Comparison of ENCODE assay signal across 19 cellular contexts in genomic region chr6:79676785-79677736, GRCh38. TPM values are rescaled to one million over a fixed set of nuclear protein-coding genes. Genes with fewer than 3 reads are reported as not detected.
A peak's percentile ranks its signal among the peaks of the same experiment; 100 is the strongest.
DNase-seq lines count a peak whose midpoint lies in the region; ATAC-seq, FAIRE-seq and TF ChIP-seq lines count a peak whose summit lies in the region.
"Had no signal": no experiment of that assay in that cellular context is flagged by ENCODE, and none has a peak within 500 bp of the region (broad histone marks: within the 10 kb centered on the region; RNA-seq: fewer than 3 reads in every experiment).

No MANE protein-coding gene starts in this region.

- H3K4me1 Mint-ChIP-seq in progenitor cell of endocrine pancreas (ENCODE audit: low read depth): peaks cover 24% of the 10 kb centered on the region
- H3K4me1 Mint-ChIP-seq in naive thymus-derived CD8-positive, alpha-beta T cell: peaks cover 8 to 28% (median 21%) of the 10 kb centered on the region in 4 donors

- H3K27ac Mint-ChIP-seq in progenitor cell of endocrine pancreas: peak overlapping the region; percentile 22
- H3K27ac Mint-ChIP-seq in naive thymus-derived CD8-positive, alpha-beta T cell: peak overlapping the region in 1 of 10 donors; percentile 50
- H3K27ac Mint-ChIP-seq: CD8-positive, alpha-beta T cell had no signal

- no peaks in the 10 kb centered on the region for H3K79me2 ChIP-seq in GM23248 (ENCODE audit: insufficient read depth)

- H3F3A ChIP-seq in GM23248 (ENCODE audit: insufficient read depth): no peaks in the 10 kb centered on the region

- intact Hi-C loops in right lobe of liver (cut with DNase I) (no loop called here), kidney (cut with DNase I) (no loop called here)

- no peak for TF ChIP-seq POLR2A in right lobe of liver (IDR thresholded peaks at IDR 0.05)

- no peak overlapping the region for H3K4me2 ChIP-seq in GM23248 (ENCODE audit: unreplicated experiment)
- H3K4me2 ChIP-seq: BLaER1 treated with 17β-estradiol and CSF1 and Interleukin-3, amounts not matched to agents 10 nM and 100 nM had no signal

- no peaks in the 10 kb centered on the region for H4K20me1 ChIP-seq in GM23248 (ENCODE audit: insufficient read depth)
- H4K20me1 ChIP-seq: BLaER1 treated with 17β-estradiol and CSF1 and Interleukin-3, amounts not matched to agents 10 nM and 100 nM had no signal

- TF ChIP-seq CTCF in right lobe of liver (IDR thresholded peaks at IDR 0.05) (no peak), progenitor cell of endocrine pancreas (IDR thresholded peaks at IDR 0.05; ENCODE audit: unreplicated experiment) (no peak), kidney (IDR thresholded peaks at IDR 0.05; ENCODE audit: borderline replicate concordance, extremely low read depth, insufficient read depth) (no peak)

- H3K9me2 ChIP-seq in GM23248 (ENCODE audit: insufficient read depth): no peaks in the 10 kb centered on the region

- ATAC-seq in right lobe of liver: peak; percentile 83 to 91 (median 86)
- ATAC-seq in naive thymus-derived CD8-positive, alpha-beta T cell: no peak
- no peak for ATAC-seq in HG02623 (IDR thresholded peaks at IDR 0.05; ENCODE audit: unreplicated experiment)
- ATAC-seq: CD8-positive, alpha-beta T cell had no signal

- H3K27ac ChIP-seq in GM23248 (no peak overlapping the region), right lobe of liver (peak overlapping the region in 1 of 3 donors; percentile 42), kidney (ENCODE audit: low read depth in 2 of 2, low read length in 2 of 2) (no peak overlapping the region)
- H3K27ac ChIP-seq: BLaER1 treated with 17β-estradiol and CSF1 and Interleukin-3, amounts not matched to agents 10 nM and 100 nM; HL-60; RWPE1 had no signal

- no peaks in the 10 kb centered on the region for H3K9me3 ChIP-seq in GM23248 (ENCODE audit: low read depth)
- no peaks in the 10 kb centered on the region for H3K9me3 ChIP-seq in right lobe of liver
- H3K9me3 ChIP-seq in kidney (ENCODE audit: control insufficient read depth in 1 of 2, low read length in 2 of 2): no peaks in the 10 kb centered on the region
- H3K9me3 ChIP-seq: BLaER1 treated with 17β-estradiol and CSF1 and Interleukin-3, amounts not matched to agents 10 nM and 100 nM; HAP-1 had no signal

- H3K4me3 Mint-ChIP-seq in progenitor cell of endocrine pancreas (ENCODE audit: low read depth): no peak overlapping the region
- H3K4me3 Mint-ChIP-seq in naive thymus-derived CD8-positive, alpha-beta T cell: no peak overlapping the region
- H3K4me3 Mint-ChIP-seq: CD8-positive, alpha-beta T cell had no signal

- in situ Hi-C loops in Caki2 (cut with HindIII; ENCODE audit: low pct_unique_long_range_greater_than_20kb, low sequenced_read_pairs): no loop called here
- in situ Hi-C loops in GM23248 (cut with MboI): no loop called here

- WGBS in GM23248 (ENCODE audit: low coverage in 1 of 2, low lambda C conversion rate in 2 of 2, missing lambda C conversion rate in 2 of 2), 2 experiments: 80 to 82% methylated on average over 8 of the region's 8 CpGs
- WGBS in right lobe of liver (ENCODE audit: insufficient coverage, low coverage, low lambda C conversion rate, missing lambda C conversion rate): 33% methylated on average over 8 of the region's 8 CpGs

- H3K27me3 Mint-ChIP-seq in progenitor cell of endocrine pancreas: no peaks in the 10 kb centered on the region
- H3K27me3 Mint-ChIP-seq in naive thymus-derived CD8-positive, alpha-beta T cell: no peaks in the 10 kb centered on the region

- no peak overlapping the region for H3K9ac ChIP-seq in GM23248
- H3K9ac ChIP-seq in kidney (ENCODE audit: low read length in 2 of 2): no peak overlapping the region
- H3K9ac ChIP-seq: BLaER1 treated with 17β-estradiol and CSF1 and Interleukin-3, amounts not matched to agents 10 nM and 100 nM had no signal

- no peak overlapping the region for H3K4me3 ChIP-seq in GM23248
- H3K4me3 ChIP-seq in right lobe of liver: no peak overlapping the region
- no peak overlapping the region for H3K4me3 ChIP-seq in kidney (ENCODE audit: low read length in 2 of 2)
- H3K4me3 ChIP-seq: BLaER1 treated with 17β-estradiol and CSF1 and Interleukin-3, amounts not matched to agents 10 nM and 100 nM; HAP-1 had no signal

- H3K4me1 ChIP-seq in GM23248 (ENCODE audit: insufficient read depth): peaks cover 2% of the 10 kb centered on the region
- H3K4me1 ChIP-seq in right lobe of liver: peaks cover 0 to 11% (median 0%) of the 10 kb centered on the region in 4 donors
- H3K4me1 ChIP-seq in kidney (ENCODE audit: control insufficient read depth in 1 of 2, insufficient read depth in 1 of 2, low read depth in 1 of 2, low read length in 2 of 2): no peaks in the 10 kb centered on the region
- H3K4me1 ChIP-seq: BLaER1 treated with 17β-estradiol and CSF1 and Interleukin-3, amounts not matched to agents 10 nM and 100 nM; HAP-1 had no signal

- H3K9me3 Mint-ChIP-seq in progenitor cell of endocrine pancreas (ENCODE audit: low read depth): peaks cover 7% of the 10 kb centered on the region
- H3K9me3 Mint-ChIP-seq in naive thymus-derived CD8-positive, alpha-beta T cell: peaks cover 0 to 15% (median 7%) of the 10 kb centered on the region in 9 donors

- no peaks in the 10 kb centered on the region for H3K36me3 ChIP-seq in GM23248 (ENCODE audit: low read depth)
- peaks cover 0 to 5% (median 2%) of the 10 kb centered on the region in 4 donors for H3K36me3 ChIP-seq in right lobe of liver
- H3K36me3 ChIP-seq in kidney (ENCODE audit: control insufficient read depth in 1 of 2, insufficient read depth in 2 of 2, low read length in 2 of 2): peaks cover 2 to 6% of the 10 kb centered on the region in 2 donors
- H3K36me3 ChIP-seq: BLaER1 treated with 17β-estradiol and CSF1 and Interleukin-3, amounts not matched to agents 10 nM and 100 nM; HAP-1 had no signal

- peaks cover 53% of the 10 kb centered on the region for H3K36me3 Mint-ChIP-seq in progenitor cell of endocrine pancreas (ENCODE audit: insufficient read depth)
- peaks cover 6 to 16% (median 15%) of the 10 kb centered on the region in 3 donors for H3K36me3 Mint-ChIP-seq in naive thymus-derived CD8-positive, alpha-beta T cell
- H3K36me3 Mint-ChIP-seq: CD8-positive, alpha-beta T cell had no signal

- POLR2A ChIA-PET in naive thymus-derived CD8-positive, alpha-beta T cell (lab: Charles Lee): interaction anchor here (0.7 to 2.0 kb wide), 2 partner anchors 10 to 30 kb away, joined by 4 to 8 read pairs; no protein-coding TSS in a partner anchor

- FAIRE-seq in kidney (lab: Jason Lieb, UNC): no peak

- no peaks in the 10 kb centered on the region for H3K27me3 ChIP-seq in GM23248 (replicated peaks; ENCODE audit: insufficient read depth)
- no peaks in the 10 kb centered on the region for H3K27me3 ChIP-seq in right lobe of liver
- H3K27me3 ChIP-seq: BLaER1 treated with 17β-estradiol and CSF1 and Interleukin-3, amounts not matched to agents 10 nM and 100 nM had no signal

- DNase-seq in Caki2 (ENCODE audit: low read depth) (peak; percentile 90), GM23248 (peak; percentile 2), right lobe of liver (no peak), progenitor cell of endocrine pancreas (ENCODE audit: low spot score, unreplicated experiment) (no peak), kidney (no peak)
- no peak for DNase-seq in naive thymus-derived CD8-positive, alpha-beta T cell
- DNase-seq: CD8-positive, alpha-beta T cell; DMS79 treated with DMSO at 0.1 percent for 48 hours; IMR-90; Karpas-422; NCI-H1417 treated with DMSO at 0.1 percent for 48 hours; NCI-H1930; NCI-H510A treated with DMSO at 0.1 percent for 48 hours; NCI-H82 had no signal

- no peak overlapping the region for H2AFZ ChIP-seq in GM23248

RNA-seq across cellular contexts. Expression of gene SH3BGRL2, which starts 45.9 kb away (rescaled TPM):
- total RNA-seq in Caki2 (2014; rRNA removed; shearing (Covaris generic); ENCODE audit: low replicate concordance): 1.2 and 2.2 TPM in 2 replicates
- total RNA-seq in GM23248 (2014; rRNA removed; shearing (Covaris generic)): 0.89 and 2.2 TPM in 2 replicates
- 1.1 TPM in 2 replicates for polyA plus RNA-seq in GM23248 (2016; fragmentation: Nextera tagmentation; extraction: Ambion mirVana)
- total RNA-seq in right lobe of liver: 10 to 100 TPM; 15.0 to 66.0 (median 39.5) TPM
- total RNA-seq in progenitor cell of endocrine pancreas: 47.4 and 49.1 TPM in 2 replicates
- 10 to 100 TPM; 21.3 to 23.4 TPM for total RNA-seq in naive thymus-derived CD8-positive, alpha-beta T cell
- 1 to 10 TPM; 1.3 to 3.7 (median 2.6) TPM for polyA plus RNA-seq in naive thymus-derived CD8-positive, alpha-beta T cell
- total RNA-seq in kidney: 14.6 TPM
- 18.6 TPM for polyA plus RNA-seq in kidney (ENCODE audit: insufficient read depth, low read depth, low replicate concordance)

Comparison
In these comparisons a context has a peak if more than half of its experiments do, and no peak if none do; other contexts are left out.
1. DNase-seq: peak in Caki2 (single experiment) and GM23248 (single experiment); none in right lobe of liver (0 of 3), progenitor cell of endocrine pancreas (single experiment), naive thymus-derived CD8-positive, alpha-beta T cell (0 of 10) and kidney (single experiment).
2. ATAC-seq: peak in right lobe of liver (4 of 4); none in naive thymus-derived CD8-positive, alpha-beta T cell (0 of 2) and HG02623 (single experiment).